20 cellular contexts compared by ENCODE assay signal in genomic region chr10:3116508-3117100, GRCh38.
"Had no signal": no experiment of that assay in that cellular context is flagged by ENCODE, and none has a peak within 500 bp of the region (broad histone marks: within the 10 kb centered on the region; RNA-seq: fewer than 3 reads in every experiment).

No MANE protein-coding gene starts in this region.

- ATAC-seq: activated CD8-positive, alpha-beta T cell treated with anti-CD3 and anti-CD28 coated beads, Interleukin-2, amount 10 ng/mL, durations not matched to agents 7 days and 5 days had no signal

- H3K9me3 Mint-ChIP-seq: activated naive CD8-positive, alpha-beta T cell treated with anti-CD3 and anti-CD28 coated beads for 36 hours; activated T-helper 2 cell treated with anti-CD3 and anti-CD28 coated beads, Interferon-gamma antibody, Interleukin-2, Interleukin-4, amounts not matched to agents 10 μg/mL and 5 μg/mL and 100 μg/mL, durations not matched to agents 14 hours and 24 hours and 36 hours; naive B cell had no signal

- DNase-seq: activated CD4-positive, alpha-beta T cell treated with anti-CD3 and anti-CD28 coated beads for 1 hour; activated CD4-positive, alpha-beta T cell treated with anti-CD3 and anti-CD28 coated beads, Interleukin-2, amount 50 U/mL, for 1 hour; activated CD8-positive, alpha-beta T cell treated with anti-CD3 and anti-CD28 coated beads, Interleukin-2, amount 10 ng/mL, durations not matched to agents 7 days and 5 days; activated naive CD4-positive, alpha-beta T cell; activated naive CD8-positive, alpha-beta T cell treated with anti-CD3 and anti-CD28 coated beads for 36 hours; cerebellar nuclear complex; mesendoderm; naive B cell; occipital lobe; sigmoid colon; stimulated activated CD4-positive, alpha-beta T cell treated with anti-CD3 and anti-CD28 coated beads, Interleukin-15, amount 100 ng/mL, for 24 hours; stimulated activated naive CD4-positive, alpha-beta T cell; T-helper 1 cell; T-helper 9 cell; upper lobe of left lung had no signal

- FAIRE-seq: bronchial epithelial cell had no signal

- H3K4me1 Mint-ChIP-seq: activated naive CD8-positive, alpha-beta T cell treated with anti-CD3 and anti-CD28 coated beads for 36 hours had no signal

- H3K27ac ChIP-seq: coronary artery, epithelial cell of prostate, upper lobe of left lung had no signal

- H3K4me2 ChIP-seq: smooth muscle cell had no signal

- H3K27ac Mint-ChIP-seq: activated CD8-positive, alpha-beta T cell treated with anti-CD3 and anti-CD28 coated beads, Interleukin-2, amount 10 ng/mL, durations not matched to agents 7 days and 5 days; activated naive CD8-positive, alpha-beta T cell treated with anti-CD3 and anti-CD28 coated beads for 36 hours; activated T-helper 2 cell treated with anti-CD3 and anti-CD28 coated beads, Interferon-gamma antibody, Interleukin-2, Interleukin-4, amounts not matched to agents 10 μg/mL and 5 μg/mL and 100 μg/mL, durations not matched to agents 14 hours and 24 hours and 36 hours had no signal

- H3K27me3 Mint-ChIP-seq: activated naive CD8-positive, alpha-beta T cell treated with anti-CD3 and anti-CD28 coated beads for 36 hours; naive B cell had no signal

- H3K4me3 ChIP-seq: coronary artery, sigmoid colon, smooth muscle cell had no signal

- H3K9me3 ChIP-seq: sigmoid colon, upper lobe of left lung had no signal

- H3K4me1 ChIP-seq: upper lobe of left lung had no signal

- H3K27me3 ChIP-seq: sigmoid colon, upper lobe of left lung had no signal

- H3K4me3 Mint-ChIP-seq: activated CD8-positive, alpha-beta T cell treated with anti-CD3 and anti-CD28 coated beads, Interleukin-2, amount 10 ng/mL, durations not matched to agents 7 days and 5 days; activated naive CD8-positive, alpha-beta T cell treated with anti-CD3 and anti-CD28 coated beads for 36 hours; naive B cell had no signal
